Comparison of ENCODE assay signal across 31 cellular contexts in the genomic region with DNA sequence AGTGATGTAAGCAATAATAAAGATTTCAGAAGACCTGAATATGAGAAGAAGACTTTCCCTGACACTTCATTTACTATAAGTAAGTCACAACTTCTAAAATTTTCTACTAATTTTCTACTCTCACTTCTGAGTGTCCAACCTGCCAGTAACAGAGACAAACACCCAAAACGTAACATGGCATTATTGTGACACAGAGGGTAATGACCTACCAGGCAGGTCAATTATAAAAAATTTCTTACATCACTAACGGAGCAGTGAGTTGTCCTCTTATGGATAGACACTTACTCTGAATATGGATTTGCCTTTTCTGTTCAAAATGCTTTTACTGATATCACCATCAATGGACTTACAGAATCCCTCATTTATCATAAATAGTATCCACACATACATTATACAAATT.
"Had no signal": no experiment of that assay in that cellular context is flagged by ENCODE, and none has a peak within 500 bp of the region (broad histone marks: within the 10 kb centered on the region; RNA-seq: fewer than 3 reads in every experiment).

No MANE protein-coding gene starts in this region.

- H3K27ac Mint-ChIP-seq: natural killer cell; nephron; neural progenitor cell; progenitor cell of endocrine pancreas; stimulated activated memory B cell treated with anti-CD40 and anti-IgM and Interleukin-4, amounts not matched to agents 10 μg/mL and 1 μg/mL and 100 μg/mL, for 72 hours; stimulated activated naive CD8-positive, alpha-beta T cell treated with anti-CD3 and anti-CD28 coated beads, Interleukin-15, amount 100 ng/mL, for 72 hours; type B pancreatic cell had no signal

- H3K4me2 ChIP-seq: neural progenitor cell, smooth muscle cell had no signal

- H3K36me3 Mint-ChIP-seq: natural killer cell; neural progenitor cell; stimulated activated memory B cell treated with anti-CD40 and anti-IgM and Interleukin-4, amounts not matched to agents 10 μg/mL and 1 μg/mL and 100 μg/mL, for 72 hours; type B pancreatic cell had no signal

- H3K36me3 ChIP-seq: neural progenitor cell, ovary, spleen, suprapubic skin, tibial artery, transverse colon, upper lobe of right lung, uterus had no signal

- H3K27me3 Mint-ChIP-seq: progenitor cell of endocrine pancreas; stimulated activated memory B cell treated with anti-CD40 and anti-IgM and Interleukin-4, amounts not matched to agents 10 μg/mL and 1 μg/mL and 100 μg/mL, for 72 hours; stimulated activated naive CD8-positive, alpha-beta T cell treated with anti-CD3 and anti-CD28 coated beads, Interleukin-15, amount 100 ng/mL, for 72 hours; type B pancreatic cell had no signal

- H3K4me3 ChIP-seq: neural progenitor cell, ovary, psoas muscle, skin epidermis, smooth muscle cell, spleen, suprapubic skin, testis, tibial artery, transverse colon, upper lobe of right lung, uterus had no signal

- H3K79me2 ChIP-seq: parathyroid adenoma had no signal

- H3K4me3 Mint-ChIP-seq: natural killer cell; nephron; neural progenitor cell; stimulated activated memory B cell treated with anti-CD40 and anti-IgM and Interleukin-4, amounts not matched to agents 10 μg/mL and 1 μg/mL and 100 μg/mL, for 72 hours; stimulated activated naive CD8-positive, alpha-beta T cell treated with anti-CD3 and anti-CD28 coated beads, Interleukin-15, amount 100 ng/mL, for 72 hours; type B pancreatic cell had no signal

- H2AFZ ChIP-seq: neural progenitor cell, parathyroid adenoma had no signal

- H3K4me1 Mint-ChIP-seq: natural killer cell; nephron; neural progenitor cell; stimulated activated memory B cell treated with anti-CD40 and anti-IgM and Interleukin-4, amounts not matched to agents 10 μg/mL and 1 μg/mL and 100 μg/mL, for 72 hours; stimulated activated naive CD8-positive, alpha-beta T cell treated with anti-CD3 and anti-CD28 coated beads, Interleukin-15, amount 100 ng/mL, for 72 hours had no signal

- H3K9me3 ChIP-seq: ovary, psoas muscle, spleen, suprapubic skin, testis, tibial artery, transverse colon, upper lobe of right lung, uterus had no signal

- H3K4me1 ChIP-seq: neural progenitor cell, parathyroid adenoma, psoas muscle, spleen, suprapubic skin, testis, tibial artery, transverse colon, upper lobe of right lung, uterus had no signal

- H3K9ac ChIP-seq: neural progenitor cell, parathyroid adenoma had no signal

- DNase-seq: natural killer cell; occipital lobe; ovary; posterior cingulate gyrus; psoas muscle; right cardiac atrium; spleen; stimulated activated CD4-positive, alpha-beta T cell treated with anti-CD3 and anti-CD28 coated beads, Interleukin-12 subunit alpha, Interleukin-12 subunit beta, amount 100 ng/mL, for 4 hours; stimulated activated CD4-positive, alpha-beta T cell treated with anti-CD3 and anti-CD28 coated beads, Interleukin-1b, Interleukin-23, amount 100 ng/mL, for 48 hours; stimulated activated CD4-positive, alpha-beta T cell treated with anti-CD3 and anti-CD28 coated beads, Interleukin-4, amount 100 ng/mL, for 1 hour; stimulated activated CD4-positive, alpha-beta T cell treated with anti-CD3 and anti-CD28 coated beads, Interleukin-4, amount 100 ng/mL, for 4 hours; stimulated activated CD8-positive, alpha-beta memory T cell treated with anti-CD3 and anti-CD28 coated beads, Interleukin-4, amount 100 ng/mL, for 48 hours; stimulated activated naive CD4-positive, alpha-beta T cell; stimulated activated naive CD8-positive, alpha-beta T cell treated with anti-CD3 and anti-CD28 coated beads, Interleukin-15, amount 100 ng/mL, for 72 hours; stimulated activated naive CD8-positive, alpha-beta T cell treated with anti-CD3 and anti-CD28 coated beads, Interleukin-15, Interleukin-2, amounts not matched to agents 100 U/mL and 50 U/mL, for 24 hours; substantia nigra; testis; tibial artery; transverse colon; upper lobe of right lung; uterus had no signal

- ATAC-seq: natural killer cell; psoas muscle; right cardiac atrium; sciatic nerve; stimulated activated memory B cell treated with anti-CD40 and anti-IgM and Interleukin-4, amounts not matched to agents 10 μg/mL and 1 μg/mL and 100 μg/mL, for 72 hours; stimulated activated naive CD8-positive, alpha-beta T cell treated with anti-CD3 and anti-CD28 coated beads, Interleukin-15, amount 100 ng/mL, for 72 hours; stimulated activated naive CD8-positive, alpha-beta T cell treated with anti-CD3 and anti-CD28 coated beads, Interleukin-15, Interleukin-2, amounts not matched to agents 100 U/mL and 50 U/mL, for 24 hours; upper lobe of right lung had no signal

- H3K9me3 Mint-ChIP-seq: neural progenitor cell; stimulated activated memory B cell treated with anti-CD40 and anti-IgM and Interleukin-4, amounts not matched to agents 10 μg/mL and 1 μg/mL and 100 μg/mL, for 72 hours; type B pancreatic cell had no signal

- H3K27ac ChIP-seq: neural progenitor cell, ovary, parathyroid adenoma, psoas muscle, skin epidermis, spleen, suprapubic skin, testis, tibial artery, transverse colon, upper lobe of right lung, uterus had no signal

- H3K27me3 ChIP-seq: neural progenitor cell, suprapubic skin, testis, tibial artery, transverse colon, upper lobe of right lung, uterus had no signal
